Comparison of ENCODE assay signal across 1 cellular context in the genomic region with DNA sequence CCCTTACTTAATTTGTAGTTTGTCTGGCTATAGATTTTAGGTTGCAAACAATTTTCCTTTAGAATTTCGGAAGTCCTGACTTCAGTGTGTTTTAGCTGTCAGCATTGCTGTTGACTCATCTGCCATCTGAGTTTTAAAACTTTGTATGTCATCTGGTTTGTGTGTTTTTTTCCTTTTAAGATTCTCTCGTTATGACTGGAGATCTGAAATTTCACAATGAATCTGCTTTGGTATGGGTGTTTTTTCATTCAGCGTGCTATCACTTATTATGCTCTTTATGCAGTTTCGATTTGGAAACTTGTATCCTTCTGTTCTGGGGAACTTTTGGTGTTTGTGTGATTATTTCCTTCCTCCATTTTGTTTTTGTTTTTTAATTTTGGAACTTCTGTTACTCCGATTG.
A peak's percentile ranks its signal among the peaks of the same experiment; 100 is the strongest.
TF ChIP-seq lines count a peak whose summit lies in the region.

No MANE protein-coding gene starts in this region.

TF ChIP-seq in GM12878, 131 proteins besides CTCF, POLR2A, EP300 and RAD21 (continued from another document and continues in another):
- TF ChIP-seq, protein P1, sequence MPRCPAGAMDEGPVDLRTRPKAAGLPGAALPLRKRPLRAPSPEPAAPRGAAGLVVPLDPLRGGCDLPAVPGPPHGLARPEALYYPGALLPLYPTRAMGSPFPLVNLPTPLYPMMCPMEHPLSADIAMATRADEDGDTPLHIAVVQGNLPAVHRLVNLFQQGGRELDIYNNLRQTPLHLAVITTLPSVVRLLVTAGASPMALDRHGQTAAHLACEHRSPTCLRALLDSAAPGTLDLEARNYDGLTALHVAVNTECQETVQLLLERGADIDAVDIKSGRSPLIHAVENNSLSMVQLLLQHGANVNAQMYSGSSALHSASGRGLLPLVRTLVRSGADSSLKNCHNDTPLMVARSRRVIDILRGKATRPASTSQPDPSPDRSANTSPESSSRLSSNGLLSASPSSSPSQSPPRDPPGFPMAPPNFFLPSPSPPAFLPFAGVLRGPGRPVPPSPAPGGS (IDR thresholded peaks at IDR 0.05; ENCODE audit: borderline replicate concordance, insufficient read depth, low read depth, low read length, poor library complexity, severe bottlenecking) = peak; percentile 19
- peak; percentile 48; the same call in 1 of the 2 replicates for TF ChIP-seq EED (IDR thresholded peaks at IDR 0.05; ENCODE audit: low read depth)
- TF ChIP-seq IRF4 (IDR thresholded peaks at IDR 0.05; ENCODE audit: low read depth, low read length) = peak; percentile 100
- no peak for TF ChIP-seq RAD51 (IDR thresholded peaks at IDR 0.05)
- TF ChIP-seq ZNF274 (IDR thresholded peaks at IDR 0.05; ENCODE audit: insufficient read depth, insufficient read length) = no peak
- peak; percentile 88 for TF ChIP-seq NFIC (IDR thresholded peaks at IDR 0.05; ENCODE audit: low read depth, low read length)
- no peak for TF ChIP-seq CBX3 (IDR thresholded peaks at IDR 0.05; ENCODE audit: borderline replicate concordance, low read depth)
- no peak for TF ChIP-seq TCF12 (IDR thresholded peaks at IDR 0.05; ENCODE audit: low read depth, low read length)
- TF ChIP-seq, protein P2, sequence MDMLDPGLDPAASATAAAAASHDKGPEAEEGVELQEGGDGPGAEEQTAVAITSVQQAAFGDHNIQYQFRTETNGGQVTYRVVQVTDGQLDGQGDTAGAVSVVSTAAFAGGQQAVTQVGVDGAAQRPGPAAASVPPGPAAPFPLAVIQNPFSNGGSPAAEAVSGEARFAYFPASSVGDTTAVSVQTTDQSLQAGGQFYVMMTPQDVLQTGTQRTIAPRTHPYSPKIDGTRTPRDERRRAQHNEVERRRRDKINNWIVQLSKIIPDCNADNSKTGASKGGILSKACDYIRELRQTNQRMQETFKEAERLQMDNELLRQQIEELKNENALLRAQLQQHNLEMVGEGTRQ (IDR thresholded peaks at IDR 0.05; ENCODE audit: borderline replicate concordance, low read depth, low read length) = no peak
- no peak for TF ChIP-seq ZNF622 (IDR thresholded peaks at IDR 0.05)
- TF ChIP-seq FOXK2 (IDR thresholded peaks at IDR 0.05) = no peak
- no peak for TF ChIP-seq MYC (IDR thresholded peaks at IDR 0.05; ENCODE audit: insufficient read depth, insufficient read length, insufficient replicate concordance, low read length, severe bottlenecking)
- TF ChIP-seq CBX5 (IDR thresholded peaks at IDR 0.05; ENCODE audit: low read depth) = peak; percentile 91; the same call in 1 of the 2 replicates
- no peak for TF ChIP-seq SMAD5 (IDR thresholded peaks at IDR 0.05; ENCODE audit: low read depth)
- TF ChIP-seq, protein P3, sequence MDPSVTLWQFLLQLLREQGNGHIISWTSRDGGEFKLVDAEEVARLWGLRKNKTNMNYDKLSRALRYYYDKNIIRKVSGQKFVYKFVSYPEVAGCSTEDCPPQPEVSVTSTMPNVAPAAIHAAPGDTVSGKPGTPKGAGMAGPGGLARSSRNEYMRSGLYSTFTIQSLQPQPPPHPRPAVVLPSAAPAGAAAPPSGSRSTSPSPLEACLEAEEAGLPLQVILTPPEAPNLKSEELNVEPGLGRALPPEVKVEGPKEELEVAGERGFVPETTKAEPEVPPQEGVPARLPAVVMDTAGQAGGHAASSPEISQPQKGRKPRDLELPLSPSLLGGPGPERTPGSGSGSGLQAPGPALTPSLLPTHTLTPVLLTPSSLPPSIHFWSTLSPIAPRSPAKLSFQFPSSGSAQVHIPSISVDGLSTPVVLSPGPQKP (IDR thresholded peaks at IDR 0.05; ENCODE audit: low read depth, low read length) = no peak
- TF ChIP-seq GATAD2B (conservative IDR thresholded peaks at IDR 0.05; ENCODE audit: low read depth) = no peak
- TF ChIP-seq TARDBP (IDR thresholded peaks at IDR 0.05; ENCODE audit: borderline replicate concordance) = no peak
- peak in 1 of 2 experiments; percentile 81; a peak in 2 of 4 replicates for TF ChIP-seq ETV6 (conservative IDR thresholded peaks at IDR 0.05 in 1 of 2, IDR thresholded peaks at IDR 0.05 in 1 of 2; ENCODE audit: borderline replicate concordance in 1 of 2, low read depth in 1 of 2)
- no peak for TF ChIP-seq SUPT20H (IDR thresholded peaks at IDR 0.05; ENCODE audit: borderline replicate concordance, control insufficient read depth, low read depth, low read length)
- TF ChIP-seq SP1 (IDR thresholded peaks at IDR 0.05; ENCODE audit: low read depth, low read length) = no peak
- peak; percentile 72 for TF ChIP-seq CREM (IDR thresholded peaks at IDR 0.05; ENCODE audit: low read depth)
- TF ChIP-seq RCOR1 (conservative IDR thresholded peaks at IDR 0.05; ENCODE audit: low read depth, low read length) = no peak
- no peak for TF ChIP-seq TCF3 (IDR thresholded peaks at IDR 0.05; ENCODE audit: borderline replicate concordance, insufficient read depth, low read depth, low read length)
- TF ChIP-seq POU2F2 (IDR thresholded peaks at IDR 0.05; ENCODE audit: borderline replicate concordance, low read depth, low read length) = 0 out of 3 replicates have a peak, but pooled peaks have one; percentile 47
- TF ChIP-seq TCF7 (IDR thresholded peaks at IDR 0.05; ENCODE audit: borderline replicate concordance) = peak; percentile 81
- TF ChIP-seq HDAC6 (IDR thresholded peaks at IDR 0.05; ENCODE audit: unreplicated experiment) = no peak
- no peak for TF ChIP-seq POLR2AphosphoS5 (IDR thresholded peaks at IDR 0.05; ENCODE audit: low read length)
- TF ChIP-seq, protein P4, sequence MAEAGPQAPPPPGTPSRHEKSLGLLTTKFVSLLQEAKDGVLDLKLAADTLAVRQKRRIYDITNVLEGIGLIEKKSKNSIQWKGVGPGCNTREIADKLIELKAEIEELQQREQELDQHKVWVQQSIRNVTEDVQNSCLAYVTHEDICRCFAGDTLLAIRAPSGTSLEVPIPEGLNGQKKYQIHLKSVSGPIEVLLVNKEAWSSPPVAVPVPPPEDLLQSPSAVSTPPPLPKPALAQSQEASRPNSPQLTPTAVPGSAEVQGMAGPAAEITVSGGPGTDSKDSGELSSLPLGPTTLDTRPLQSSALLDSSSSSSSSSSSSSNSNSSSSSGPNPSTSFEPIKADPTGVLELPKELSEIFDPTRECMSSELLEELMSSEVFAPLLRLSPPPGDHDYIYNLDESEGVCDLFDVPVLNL (IDR thresholded peaks at IDR 0.05; ENCODE audit: low read depth, low read length) = no peak
- TF ChIP-seq STAT3 (IDR thresholded peaks at IDR 0.05; ENCODE audit: low read depth, low read length) = peak; percentile 92
- no peak for TF ChIP-seq KDM1A (IDR thresholded peaks at IDR 0.05; ENCODE audit: borderline replicate concordance)
- no peak for TF ChIP-seq TAF1 (IDR thresholded peaks at IDR 0.05; ENCODE audit: borderline replicate concordance, low read depth, low read length)
- no peak for TF ChIP-seq SIX5 (IDR thresholded peaks at IDR 0.05; ENCODE audit: low read depth, low read length, severe bottlenecking)
- TF ChIP-seq, protein P5, sequence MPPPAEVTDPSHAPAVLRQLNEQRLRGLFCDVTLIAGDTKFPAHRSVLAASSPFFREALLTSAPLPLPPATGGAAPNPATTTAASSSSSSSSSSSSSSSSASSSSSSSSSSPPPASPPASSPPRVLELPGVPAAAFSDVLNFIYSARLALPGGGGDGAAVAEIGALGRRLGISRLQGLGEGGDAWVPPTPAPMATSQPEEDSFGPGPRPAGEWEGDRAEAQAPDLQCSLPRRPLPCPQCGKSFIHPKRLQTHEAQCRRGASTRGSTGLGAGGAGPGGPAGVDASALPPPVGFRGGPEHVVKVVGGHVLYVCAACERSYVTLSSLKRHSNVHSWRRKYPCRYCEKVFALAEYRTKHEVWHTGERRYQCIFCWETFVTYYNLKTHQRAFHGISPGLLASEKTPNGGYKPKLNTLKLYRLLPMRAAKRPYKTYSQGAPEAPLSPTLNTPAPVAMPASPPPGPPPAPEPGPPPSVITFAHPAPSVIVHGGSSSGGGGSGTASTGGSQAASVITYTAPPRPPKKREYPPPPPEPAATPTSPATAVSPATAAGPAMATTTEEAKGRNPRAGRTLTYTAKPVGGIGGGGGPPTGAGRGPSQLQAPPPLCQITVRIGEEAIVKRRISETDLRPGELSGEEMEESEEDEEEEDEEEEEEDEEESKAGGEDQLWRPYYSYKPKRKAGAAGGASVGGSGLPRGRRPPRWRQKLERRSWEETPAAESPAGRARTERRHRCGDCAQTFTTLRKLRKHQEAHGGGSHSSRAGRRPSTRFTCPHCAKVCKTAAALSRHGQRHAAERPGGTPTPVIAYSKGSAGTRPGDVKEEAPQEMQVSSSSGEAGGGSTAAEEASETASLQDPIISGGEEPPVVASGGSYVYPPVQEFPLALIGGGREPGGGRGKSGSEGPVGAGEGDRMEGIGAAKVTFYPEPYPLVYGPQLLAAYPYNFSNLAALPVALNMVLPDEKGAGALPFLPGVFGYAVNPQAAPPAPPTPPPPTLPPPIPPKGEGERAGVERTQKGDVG (CRISPR knock-in tag; IDR thresholded peaks at IDR 0.05) = no peak
- TF ChIP-seq POLR2AphosphoS2 (IDR thresholded peaks at IDR 0.05; ENCODE audit: low read depth, low read length) = no peak
- TF ChIP-seq, protein P6, sequence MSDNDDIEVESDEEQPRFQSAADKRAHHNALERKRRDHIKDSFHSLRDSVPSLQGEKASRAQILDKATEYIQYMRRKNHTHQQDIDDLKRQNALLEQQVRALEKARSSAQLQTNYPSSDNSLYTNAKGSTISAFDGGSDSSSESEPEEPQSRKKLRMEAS (IDR thresholded peaks at IDR 0.05; ENCODE audit: low read depth, low read length) = no peak
- TF ChIP-seq JUND (IDR thresholded peaks at IDR 0.05; ENCODE audit: low read depth, low read length) = peak; percentile 87
- TF ChIP-seq ZSCAN29 (IDR thresholded peaks at IDR 0.05) = no peak
- TF ChIP-seq HCFC1 (IDR thresholded peaks at IDR 0.05; ENCODE audit: low read length) = no peak
- TF ChIP-seq BACH1 (IDR thresholded peaks at IDR 0.05; ENCODE audit: borderline replicate concordance) = 0 out of 2 replicates have a peak, but pooled peaks have one; percentile 37
- no peak for TF ChIP-seq SMAD1 (IDR thresholded peaks at IDR 0.05; ENCODE audit: low read depth, partially characterized antibody)
- TF ChIP-seq FOXM1 (IDR thresholded peaks at IDR 0.05; ENCODE audit: low read depth, low read length) = peak; percentile 79; the same call in 1 of the 2 replicates
- no peak for TF ChIP-seq HDGF (IDR thresholded peaks at IDR 0.05)
- TF ChIP-seq NRF1 (conservative IDR thresholded peaks at IDR 0.05; ENCODE audit: low read depth, low read length) = no peak
- TF ChIP-seq, protein P7, sequence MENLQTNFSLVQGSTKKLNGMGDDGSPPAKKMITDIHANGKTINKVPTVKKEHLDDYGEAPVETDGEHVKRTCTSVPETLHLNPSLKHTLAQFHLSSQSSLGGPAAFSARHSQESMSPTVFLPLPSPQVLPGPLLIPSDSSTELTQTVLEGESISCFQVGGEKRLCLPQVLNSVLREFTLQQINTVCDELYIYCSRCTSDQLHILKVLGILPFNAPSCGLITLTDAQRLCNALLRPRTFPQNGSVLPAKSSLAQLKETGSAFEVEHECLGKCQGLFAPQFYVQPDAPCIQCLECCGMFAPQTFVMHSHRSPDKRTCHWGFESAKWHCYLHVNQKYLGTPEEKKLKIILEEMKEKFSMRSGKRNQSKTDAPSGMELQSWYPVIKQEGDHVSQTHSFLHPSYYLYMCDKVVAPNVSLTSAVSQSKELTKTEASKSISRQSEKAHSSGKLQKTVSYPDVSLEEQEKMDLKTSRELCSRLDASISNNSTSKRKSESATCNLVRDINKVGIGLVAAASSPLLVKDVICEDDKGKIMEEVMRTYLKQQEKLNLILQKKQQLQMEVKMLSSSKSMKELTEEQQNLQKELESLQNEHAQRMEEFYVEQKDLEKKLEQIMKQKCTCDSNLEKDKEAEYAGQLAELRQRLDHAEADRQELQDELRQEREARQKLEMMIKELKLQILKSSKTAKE (IDR thresholded peaks at IDR 0.05; ENCODE audit: low read depth, poor library complexity, severe bottlenecking) = peak; percentile 75
- TF ChIP-seq CBFB (IDR thresholded peaks at IDR 0.05; ENCODE audit: low read depth) = peak; percentile 67; the same call in 1 of the 2 replicates
- no peak for TF ChIP-seq EGR1 (IDR thresholded peaks at IDR 0.05; ENCODE audit: borderline replicate concordance in 1 of 2, low read depth in 2 of 2, low read length in 2 of 2)
- TF ChIP-seq NFYA (IDR thresholded peaks at IDR 0.05; ENCODE audit: borderline replicate concordance, low read depth, low read length) = no peak
- no peak for TF ChIP-seq ZNF384 (IDR thresholded peaks at IDR 0.05; ENCODE audit: borderline replicate concordance, low read depth, low read length)
- TF ChIP-seq, protein P8, sequence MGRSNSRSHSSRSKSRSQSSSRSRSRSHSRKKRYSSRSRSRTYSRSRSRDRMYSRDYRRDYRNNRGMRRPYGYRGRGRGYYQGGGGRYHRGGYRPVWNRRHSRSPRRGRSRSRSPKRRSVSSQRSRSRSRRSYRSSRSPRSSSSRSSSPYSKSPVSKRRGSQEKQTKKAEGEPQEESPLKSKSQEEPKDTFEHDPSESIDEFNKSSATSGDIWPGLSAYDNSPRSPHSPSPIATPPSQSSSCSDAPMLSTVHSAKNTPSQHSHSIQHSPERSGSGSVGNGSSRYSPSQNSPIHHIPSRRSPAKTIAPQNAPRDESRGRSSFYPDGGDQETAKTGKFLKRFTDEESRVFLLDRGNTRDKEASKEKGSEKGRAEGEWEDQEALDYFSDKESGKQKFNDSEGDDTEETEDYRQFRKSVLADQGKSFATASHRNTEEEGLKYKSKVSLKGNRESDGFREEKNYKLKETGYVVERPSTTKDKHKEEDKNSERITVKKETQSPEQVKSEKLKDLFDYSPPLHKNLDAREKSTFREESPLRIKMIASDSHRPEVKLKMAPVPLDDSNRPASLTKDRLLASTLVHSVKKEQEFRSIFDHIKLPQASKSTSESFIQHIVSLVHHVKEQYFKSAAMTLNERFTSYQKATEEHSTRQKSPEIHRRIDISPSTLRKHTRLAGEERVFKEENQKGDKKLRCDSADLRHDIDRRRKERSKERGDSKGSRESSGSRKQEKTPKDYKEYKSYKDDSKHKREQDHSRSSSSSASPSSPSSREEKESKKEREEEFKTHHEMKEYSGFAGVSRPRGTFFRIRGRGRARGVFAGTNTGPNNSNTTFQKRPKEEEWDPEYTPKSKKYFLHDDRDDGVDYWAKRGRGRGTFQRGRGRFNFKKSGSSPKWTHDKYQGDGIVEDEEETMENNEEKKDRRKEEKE (IDR thresholded peaks at IDR 0.05) = no peak
- no peak for TF ChIP-seq FOS (IDR thresholded peaks at IDR 0.05; ENCODE audit: borderline replicate concordance, extremely low read depth, insufficient read length)
- no peak for TF ChIP-seq KLF5 (IDR thresholded peaks at IDR 0.05; ENCODE audit: partially characterized antibody)
- TF ChIP-seq CHD4 (IDR thresholded peaks at IDR 0.05) = no peak
- no peak for TF ChIP-seq NR2C2 (IDR thresholded peaks at IDR 0.05; ENCODE audit: borderline replicate concordance, control insufficient read depth, insufficient read length, low read depth)
- TF ChIP-seq DPF2 (IDR thresholded peaks at IDR 0.05) = peak; percentile 80
